In the genomic region with DNA sequence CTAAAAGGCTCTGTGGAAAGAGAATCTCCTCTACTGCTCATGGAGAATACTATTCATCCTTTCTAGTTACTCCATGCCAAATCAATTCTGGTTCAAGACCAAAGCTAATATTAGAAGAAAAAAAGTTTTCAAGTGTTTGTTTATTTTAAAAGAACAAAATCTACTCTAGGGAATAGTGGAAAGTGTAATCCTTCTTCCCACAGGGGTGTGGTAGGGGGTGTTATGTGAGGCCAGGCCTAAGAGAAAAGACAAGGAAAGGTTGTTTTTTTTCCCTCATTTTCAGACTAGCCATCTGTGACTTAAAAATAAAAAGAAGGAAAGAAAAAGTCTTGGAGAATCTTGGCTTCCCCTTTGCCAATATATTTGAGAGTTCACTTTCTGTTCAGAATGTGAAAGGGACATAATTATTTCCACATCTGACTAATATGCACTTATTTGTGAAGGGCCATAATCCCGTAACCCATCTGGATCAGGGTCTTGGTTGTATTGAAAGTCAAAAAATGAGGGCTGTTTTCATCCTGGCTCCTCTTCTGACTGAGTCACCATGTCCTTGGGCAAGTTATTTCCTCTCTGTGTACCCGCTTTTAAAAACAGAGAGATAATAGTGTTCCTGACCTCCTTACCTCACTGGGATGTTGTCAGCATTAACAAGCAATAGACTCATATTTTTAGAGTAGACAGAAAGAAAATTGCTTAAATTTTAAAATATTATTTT, we compare ENCODE assay signal across 12 cellular contexts.
DNase-seq lines count a peak whose midpoint lies in the region; ATAC-seq and TF ChIP-seq lines count a peak whose summit lies in the region.
"Had no signal": no experiment of that assay in that cellular context is flagged by ENCODE, and none has a peak within 500 bp of the region (broad histone marks: within the 10 kb centered on the region; RNA-seq: fewer than 3 reads in every experiment).

No MANE protein-coding gene starts in this region.

- peak; percentile 91 for ATAC-seq in sciatic nerve
- ATAC-seq: activated T-cell treated with anti-CD3 and anti-CD28 coated beads, Interleukin-2, amount 50 U/mL, for 72 hours; stimulated activated naive B cell treated with anti-CD40 and anti-IgM and Interleukin-4, amounts not matched to agents 10 μg/mL and 1 μg/mL and 100 μg/mL, for 72 hours had no signal

- H3K4me1 ChIP-seq in adipocyte (ENCODE audit: control insufficient read depth, insufficient read depth, low read length) = peaks cover 63% of the 10 kb centered on the region

- H3K9ac ChIP-seq in adipocyte (ENCODE audit: low read length) = peak overlapping the region; percentile 67

- DNase-seq in ELR (ENCODE audit: low read depth) = peak; percentile 83
- DNase-seq in adipocyte (ENCODE audit: low read depth) = peak; percentile 66
- peak; percentile 84 for DNase-seq in fibroblast of the conjunctiva (ENCODE audit: low read depth)
- DNase-seq in sciatic nerve (ENCODE audit: low spot score) = no peak
- no peak for DNase-seq in cortex of kidney (lab: John Stamatoyannopoulos, UW)
- DNase-seq in central memory CD4-positive, alpha-beta T cell = no peak
- no peak for DNase-seq in GM20000 (ENCODE audit: low spot score)
- DNase-seq in nucleus accumbens (lab: John Stamatoyannopoulos, UW) = no peak
- DNase-seq: activated T-cell treated with anti-CD3 and anti-CD28 coated beads, Interleukin-2, amount 50 U/mL, for 72 hours; C1 segment of cervical spinal cord; Karpas-422; stimulated activated naive B cell treated with anti-CD40 and anti-IgM and Interleukin-4, amounts not matched to agents 10 μg/mL and 1 μg/mL and 100 μg/mL, for 72 hours had no signal

- peaks cover 8% of the 10 kb centered on the region for H3K9me3 ChIP-seq in adipocyte (ENCODE audit: control insufficient read depth, low read length)

- TF ChIP-seq CTCF in GM20000 (IDR thresholded peaks at IDR 0.05; ENCODE audit: extremely low read depth, missing control alignments) = no peak

- H3K4me3 ChIP-seq in adipocyte (ENCODE audit: low read length) = peak overlapping the region; percentile 14

- intact Hi-C loops in sciatic nerve (cut with DNase I) = no loop called here

- H3K27me3 ChIP-seq in adipocyte (replicated peaks; ENCODE audit: control insufficient read depth, insufficient read depth, low read length) = no peaks in the 10 kb centered on the region

- no peaks in the 10 kb centered on the region for H3K36me3 ChIP-seq in adipocyte (ENCODE audit: control insufficient read depth, insufficient read depth, low read length, severe bottlenecking)

Comparison
In these comparisons a context has a peak if more than half of its experiments do, and no peak if none do; other contexts are left out.
1. DNase-seq: peak in ELR (single experiment), adipocyte (single experiment) and fibroblast of the conjunctiva (single experiment); none in sciatic nerve (single experiment), cortex of kidney (single experiment), central memory CD4-positive, alpha-beta T cell (single experiment), GM20000 (single experiment) and nucleus accumbens (0 of 56).